Comparison of ENCODE assay signal across 34 cellular contexts in genomic region chr20:61718361-61718760, GRCh38.
A peak's percentile ranks its signal among the peaks of the same experiment; 100 is the strongest.
DNase-seq lines count a peak whose midpoint lies in the region; ATAC-seq and FAIRE-seq lines count a peak whose summit lies in the region.
"Had no signal": no experiment of that assay in that cellular context is flagged by ENCODE, and none has a peak within 500 bp of the region (broad histone marks: within the 10 kb centered on the region; RNA-seq: fewer than 3 reads in every experiment).

No MANE protein-coding gene starts in this region.

- peak overlapping the region; percentile 86 for H3K27ac ChIP-seq in KOPT-K1 (ENCODE audit: low read depth, low read length, poor library complexity, severe bottlenecking)
- H3K27ac ChIP-seq: ascending aorta, psoas muscle, SK-N-MC had no signal

- DNase-seq in Right ventricle myocardium inferior (ENCODE audit: missing footprints) (peak; percentile 23), left cardiac atrium (no peak), Kasumi-1 (lab: John Stamatoyannopoulos, UW) (no peak), urothelium cell line (ENCODE audit: low spot score) (no peak)
- no peak for DNase-seq in effector memory CD8-positive, alpha-beta T cell
- peak; percentile 23 for DNase-seq in stimulated activated CD8-positive, alpha-beta memory T cell treated with anti-CD3 and anti-CD28 coated beads, Interleukin-4, amount 100 ng/mL, for 48 hours
- DNase-seq: ACHN; activated CD4-positive, CD25-positive, alpha-beta regulatory T cell; activated CD8-positive, alpha-beta memory T cell treated with anti-CD3 and anti-CD28 coated beads, Interleukin-2, amount 50 U/mL, for 48 hours; cortex of kidney; erythroblast; islet precursor cell; left ventricle myocardium superior; MG63; NCI-H1105; NCI-H1930; NCI-H2171 treated with DMSO at 0.1 percent for 48 hours; NCI-H510A treated with DMSO at 0.1 percent for 48 hours; nucleus accumbens; OCI-M1; psoas muscle; stimulated activated CD4-positive, alpha-beta T cell treated with anti-CD3 and anti-CD28 coated beads, Interleukin-4, amount 100 ng/mL, for 1 hour had no signal

- H3K27me3 Mint-ChIP-seq in effector memory CD8-positive, alpha-beta T cell, result no peaks in the 10 kb centered on the region

- H3K27ac Mint-ChIP-seq in effector memory CD8-positive, alpha-beta T cell, result peak overlapping the region; percentile 91
- H3K27ac Mint-ChIP-seq: activated naive CD4-positive, alpha-beta T cell treated with anti-CD3 and anti-CD28 coated beads, Interleukin-2, amount 50 U/mL, for 72 hours; activated T-helper 2 cell treated with anti-CD3 and anti-CD28 coated beads, Interferon-gamma antibody, Interleukin-2, Interleukin-4, amounts not matched to agents 10 μg/mL and 5 μg/mL and 100 μg/mL, durations not matched to agents 14 hours and 24 hours and 36 hours; B cell; type B pancreatic cell had no signal

- peak overlapping the region; percentile 80 to 81 for H3K4me3 Mint-ChIP-seq in effector memory CD8-positive, alpha-beta T cell
- H3K4me3 Mint-ChIP-seq: B cell, type B pancreatic cell had no signal

- no peak for ATAC-seq in Right ventricle myocardium inferior
- ATAC-seq in left cardiac atrium, result no peak
- ATAC-seq in effector memory CD8-positive, alpha-beta T cell (replicated peaks), result no peak
- no peak for ATAC-seq in GM18907 (IDR thresholded peaks at IDR 0.05; ENCODE audit: unreplicated experiment)
- ATAC-seq: activated naive CD4-positive, alpha-beta T cell treated with anti-CD3 and anti-CD28 coated beads, Interleukin-2, amount 50 U/mL, for 72 hours; K562; left ventricle myocardium superior; psoas muscle; sciatic nerve had no signal

- H3K9me3 Mint-ChIP-seq in effector memory CD8-positive, alpha-beta T cell, result no peaks in the 10 kb centered on the region
- H3K9me3 Mint-ChIP-seq: type B pancreatic cell had no signal

- peaks cover 12 to 15% of the 10 kb centered on the region in 2 donors for H3K4me1 Mint-ChIP-seq in effector memory CD8-positive, alpha-beta T cell (ENCODE audit: low read depth in 2 of 2)
- H3K4me1 Mint-ChIP-seq: B cell had no signal

- H3K36me3 ChIP-seq in KOPT-K1 (ENCODE audit: insufficient read depth, low read length), result peaks cover 22% of the 10 kb centered on the region
- H3K36me3 ChIP-seq: ascending aorta, MG63 had no signal

- FAIRE-seq in urothelium cell line (lab: Jason Lieb, UNC), result no peak
- FAIRE-seq: GM12892, K562, TTC549 had no signal

- intact Hi-C loops in Right ventricle myocardium inferior (cut with DNase I), result no loop called here
- intact Hi-C loops in left cardiac atrium (cut with DNase I), result no loop called here

- no peaks in the 10 kb centered on the region for H3K36me3 Mint-ChIP-seq in effector memory CD8-positive, alpha-beta T cell (ENCODE audit: insufficient read depth)
- H3K36me3 Mint-ChIP-seq: type B pancreatic cell had no signal

- peaks cover 8% of the 10 kb centered on the region for H3K9me3 ChIP-seq in KOPT-K1 (ENCODE audit: insufficient read depth, low read length, poor library complexity, severe bottlenecking)
- H3K9me3 ChIP-seq: MG63, psoas muscle had no signal

Comparison
In these comparisons a context has a peak if more than half of its experiments do, and no peak if none do; other contexts are left out.
1. DNase-seq: peak in Right ventricle myocardium inferior (single experiment) and stimulated activated CD8-positive, alpha-beta memory T cell treated with anti-CD3 and anti-CD28 coated beads, Interleukin-4, amount 100 ng/mL, for 48 hours (single experiment); none in left cardiac atrium (single experiment), effector memory CD8-positive, alpha-beta T cell (0 of 3), Kasumi-1 (0 of 2) and urothelium cell line (single experiment).